ENCODE assay signal across 1 cellular context in genomic region chr14:104984056-104984894, GRCh38.
TF ChIP-seq lines count a peak whose summit lies in the region.

No MANE protein-coding gene starts in this region.

TF ChIP-seq in WTC11, 78 proteins besides CTCF, POLR2A, EP300 and RAD21 (continued from another document):
- TF ChIP-seq PRDM15 (CRISPR knock-in tag; IDR thresholded peaks at IDR 0.05) (no peak), ATF1 (CRISPR knock-in tag; IDR thresholded peaks at IDR 0.05) (no peak), NFE2L1 (CRISPR knock-in tag; IDR thresholded peaks at IDR 0.05) (no peak), ETV6 (CRISPR knock-in tag; IDR thresholded peaks at IDR 0.05) (no peak), EMX1 (CRISPR knock-in tag; IDR thresholded peaks at IDR 0.05) (no peak), E2F4 (CRISPR knock-in tag; IDR thresholded peaks at IDR 0.05; ENCODE audit: borderline replicate concordance, low read depth) (no peak), JUN (CRISPR knock-in tag; IDR thresholded peaks at IDR 0.05) (no peak), RORB (CRISPR knock-in tag; IDR thresholded peaks at IDR 0.05) (no peak), IRF2 (CRISPR knock-in tag; IDR thresholded peaks at IDR 0.05; ENCODE audit: borderline replicate concordance, low read depth) (no peak), MLX (CRISPR knock-in tag; IDR thresholded peaks at IDR 0.05) (no peak), HMGA2 (CRISPR knock-in tag; IDR thresholded peaks at IDR 0.05) (no peak), ZNF532 (CRISPR knock-in tag; IDR thresholded peaks at IDR 0.05; ENCODE audit: borderline replicate concordance) (no peak), GABPB1 (CRISPR knock-in tag; IDR thresholded peaks at IDR 0.05) (no peak), AR (CRISPR knock-in tag; IDR thresholded peaks at IDR 0.05) (no peak), CBFB (CRISPR knock-in tag; IDR thresholded peaks at IDR 0.05; ENCODE audit: low read depth) (no peak), ZNF138 (CRISPR knock-in tag; conservative IDR thresholded peaks at IDR 0.05) (no peak)
